ENCODE assay signal across 19 cellular contexts in the genomic region with DNA sequence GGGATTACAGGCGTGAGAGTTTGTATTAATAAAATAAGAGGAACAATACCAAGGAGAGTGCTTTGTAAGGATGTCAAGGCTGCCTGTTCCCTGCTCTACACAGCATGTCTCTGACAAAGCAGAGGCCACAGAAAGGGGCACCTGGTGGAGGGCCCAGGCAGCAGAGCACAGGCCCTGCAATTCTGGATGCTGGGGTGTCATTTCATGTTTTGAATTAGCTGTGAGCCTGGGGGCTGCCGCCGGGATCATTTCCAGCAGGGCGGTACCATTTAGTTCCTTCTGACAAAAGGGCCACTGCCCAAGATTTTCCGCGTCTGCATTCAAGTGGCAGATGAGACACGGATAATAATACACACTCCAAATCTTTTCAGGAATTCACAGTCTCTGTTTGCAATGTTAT.
A peak's percentile ranks its signal among the peaks of the same experiment; 100 is the strongest.
DNase-seq lines count a peak whose midpoint lies in the region; ATAC-seq and TF ChIP-seq lines count a peak whose summit lies in the region.
"Had no signal": no experiment of that assay in that cellular context is flagged by ENCODE, and none has a peak within 500 bp of the region (broad histone marks: within the 10 kb centered on the region; RNA-seq: fewer than 3 reads in every experiment).

No MANE protein-coding gene starts in this region.

- H3K36me3 Mint-ChIP-seq in GM23338 (ENCODE audit: low read depth): no peaks in the 10 kb centered on the region
- H3K36me3 Mint-ChIP-seq: natural killer cell treated with Interleukin-12 subunit alpha and Interleukin-12 subunit beta and Interleukin-15 and Interleukin-18, amount 100 ng/mL, for 72 hours had no signal

- H3K4me1 ChIP-seq in GM23338 (ENCODE audit: insufficient read depth) (no peaks in the 10 kb centered on the region), psoas muscle (peaks cover 52% of the 10 kb centered on the region), mucosa of descending colon (ENCODE audit: low read depth) (peaks cover 23% of the 10 kb centered on the region)

- H3K36me3 ChIP-seq in GM23338 (ENCODE audit: insufficient read depth): no peaks in the 10 kb centered on the region
- no peaks in the 10 kb centered on the region for H3K36me3 ChIP-seq in psoas muscle (ENCODE audit: insufficient read depth in 1 of 2, low read depth in 1 of 2)
- H3K36me3 ChIP-seq in mucosa of descending colon (ENCODE audit: low read depth): no peaks in the 10 kb centered on the region
- H3K36me3 ChIP-seq: prostate gland had no signal

- H2AFZ ChIP-seq in GM23338: no peak overlapping the region

- no peaks in the 10 kb centered on the region for H3K9me2 ChIP-seq in GM23338 (ENCODE audit: insufficient read depth)

- peaks cover 5% of the 10 kb centered on the region for H3K27me3 Mint-ChIP-seq in GM23338 (ENCODE audit: insufficient read depth, low read depth, poor library complexity)
- H3K27me3 Mint-ChIP-seq: activated CD8-positive, alpha-beta T cell treated with anti-CD3 and anti-CD28 coated beads for 36 hours; natural killer cell treated with Interleukin-12 subunit alpha and Interleukin-12 subunit beta and Interleukin-15 and Interleukin-18, amount 100 ng/mL, for 72 hours had no signal

- H3F3A ChIP-seq in GM23338 (replicated peaks; ENCODE audit: low read depth): no peaks in the 10 kb centered on the region

- 49 to 64% (median 51%) methylated on average over 7 of the region's 7 CpGs for WGBS in psoas muscle, 3 donors

- DNase-seq in NCI-H1092 treated with DMSO at 0.1 percent for 48 hours (lab: John Stamatoyannopoulos, UW): peak; percentile 44
- DNase-seq in NCI-H1092 (lab: John Stamatoyannopoulos, UW): no peak
- no peak for DNase-seq in GM23338 (ENCODE audit: low spot score)
- DNase-seq in caudate nucleus (lab: John Stamatoyannopoulos, UW): no peak
- DNase-seq in psoas muscle: no peak
- DNase-seq in ACHN: no peak
- no peak for DNase-seq in coronary artery (ENCODE audit: low spot score)
- DNase-seq in mucosa of descending colon: no peak
- DNase-seq: activated CD8-positive, alpha-beta T cell treated with anti-CD3 and anti-CD28 coated beads for 36 hours; activated naive CD4-positive, alpha-beta T cell treated with Interleukin-2 at 50 U/mL for 16 hours; cerebellar nuclear complex; effector CD8-positive, alpha-beta T cell; mesenchymal stem cell; NCI-H1694 treated with DMSO at 0.1 percent for 48 hours; RPMI8226 had no signal

- H4K20me1 ChIP-seq in GM23338 (replicated peaks; ENCODE audit: insufficient read depth): no peaks in the 10 kb centered on the region

- no peaks in the 10 kb centered on the region for H3K9me3 Mint-ChIP-seq in GM23338
- H3K9me3 Mint-ChIP-seq: activated CD8-positive, alpha-beta T cell treated with anti-CD3 and anti-CD28 coated beads for 36 hours; natural killer cell treated with Interleukin-12 subunit alpha and Interleukin-12 subunit beta and Interleukin-15 and Interleukin-18, amount 100 ng/mL, for 72 hours had no signal

- H3K4me3 ChIP-seq in GM23338 (no peak overlapping the region), psoas muscle (no peak overlapping the region), coronary artery (no peak overlapping the region), mucosa of descending colon (no peak overlapping the region)
- H3K4me3 ChIP-seq: A549, prostate gland had no signal

- no peak overlapping the region for H3K4me2 ChIP-seq in GM23338
- H3K4me2 ChIP-seq: A549 had no signal

- H3K4me3 Mint-ChIP-seq in GM23338: no peak overlapping the region
- H3K4me3 Mint-ChIP-seq: activated CD8-positive, alpha-beta T cell treated with anti-CD3 and anti-CD28 coated beads for 36 hours had no signal

- peaks cover 24% of the 10 kb centered on the region for H3K4me1 Mint-ChIP-seq in GM23338

- H3K9me3 ChIP-seq in psoas muscle: no peaks in the 10 kb centered on the region
- no peaks in the 10 kb centered on the region for H3K9me3 ChIP-seq in mucosa of descending colon
- H3K9me3 ChIP-seq: A549, prostate gland had no signal

- no peak overlapping the region for H3K27ac ChIP-seq in GM23338 (ENCODE audit: low read depth)
- peak overlapping the region; percentile 12 for H3K27ac ChIP-seq in caudate nucleus (ENCODE audit: low read depth, low read length)
- peak overlapping the region; percentile 82 for H3K27ac ChIP-seq in psoas muscle
- H3K27ac ChIP-seq in coronary artery: no peak overlapping the region
- H3K27ac ChIP-seq: A549 had no signal

- in situ Hi-C loops in ACHN (cut with HindIII; ENCODE audit: low pct_ligation_motif_present, low pct_unique_long_range_greater_than_20kb, low sequenced_read_pairs): no loop called here

- ATAC-seq in GM23338 (no peak; the same call in 2 of the 3 replicates), psoas muscle (no peak), mucosa of descending colon (no peak)
- ATAC-seq: A549; activated CD8-positive, alpha-beta T cell treated with anti-CD3 and anti-CD28 coated beads for 36 hours; esophagus mucosa; natural killer cell treated with Interleukin-12 subunit alpha and Interleukin-12 subunit beta and Interleukin-15 and Interleukin-18, amount 100 ng/mL, for 72 hours had no signal

- H3K79me2 ChIP-seq in GM23338 (replicated peaks; ENCODE audit: insufficient read depth): no peaks in the 10 kb centered on the region

- 0 out of 2 replicates have a peak overlapping the region, but pooled peaks have one; percentile 27 for H3K27ac Mint-ChIP-seq in GM23338

- no peak for TF ChIP-seq CTCF in GM23338 (conservative IDR thresholded peaks at IDR 0.05; ENCODE audit: low read depth in 2 of 2)
- TF ChIP-seq CTCF in psoas muscle (IDR thresholded peaks at IDR 0.05): no peak
- no peak for TF ChIP-seq CTCF in coronary artery (IDR thresholded peaks at IDR 0.05)
- no peak for TF ChIP-seq CTCF in mucosa of descending colon (IDR thresholded peaks at IDR 0.05)

- H3K27me3 ChIP-seq in GM23338 (ENCODE audit: insufficient read depth) (no peaks in the 10 kb centered on the region), psoas muscle (ENCODE audit: insufficient read depth in 3 of 3, low read length in 2 of 3) (no peaks in the 10 kb centered on the region)

- intact Hi-C loops in psoas muscle (cut with DNase I) (loop anchor here (2.0 to 10.0 kb wide), 5 partner anchors 23 to 399 kb away; a partner anchor contains a TSS), mucosa of descending colon (cut with DNase I, micrococcal nuclease) (loop anchor here in 1 of 2 donors (10.0 kb wide), 1 partner anchor 397 kb away; a partner anchor contains a TSS)

TF ChIP-seq in GM23338, 12 proteins besides CTCF, POLR2A, EP300 and RAD21:
- no peak for TF ChIP-seq NANOG (IDR thresholded peaks at IDR 0.05; ENCODE audit: borderline replicate concordance)
- TF ChIP-seq, protein P1, sequence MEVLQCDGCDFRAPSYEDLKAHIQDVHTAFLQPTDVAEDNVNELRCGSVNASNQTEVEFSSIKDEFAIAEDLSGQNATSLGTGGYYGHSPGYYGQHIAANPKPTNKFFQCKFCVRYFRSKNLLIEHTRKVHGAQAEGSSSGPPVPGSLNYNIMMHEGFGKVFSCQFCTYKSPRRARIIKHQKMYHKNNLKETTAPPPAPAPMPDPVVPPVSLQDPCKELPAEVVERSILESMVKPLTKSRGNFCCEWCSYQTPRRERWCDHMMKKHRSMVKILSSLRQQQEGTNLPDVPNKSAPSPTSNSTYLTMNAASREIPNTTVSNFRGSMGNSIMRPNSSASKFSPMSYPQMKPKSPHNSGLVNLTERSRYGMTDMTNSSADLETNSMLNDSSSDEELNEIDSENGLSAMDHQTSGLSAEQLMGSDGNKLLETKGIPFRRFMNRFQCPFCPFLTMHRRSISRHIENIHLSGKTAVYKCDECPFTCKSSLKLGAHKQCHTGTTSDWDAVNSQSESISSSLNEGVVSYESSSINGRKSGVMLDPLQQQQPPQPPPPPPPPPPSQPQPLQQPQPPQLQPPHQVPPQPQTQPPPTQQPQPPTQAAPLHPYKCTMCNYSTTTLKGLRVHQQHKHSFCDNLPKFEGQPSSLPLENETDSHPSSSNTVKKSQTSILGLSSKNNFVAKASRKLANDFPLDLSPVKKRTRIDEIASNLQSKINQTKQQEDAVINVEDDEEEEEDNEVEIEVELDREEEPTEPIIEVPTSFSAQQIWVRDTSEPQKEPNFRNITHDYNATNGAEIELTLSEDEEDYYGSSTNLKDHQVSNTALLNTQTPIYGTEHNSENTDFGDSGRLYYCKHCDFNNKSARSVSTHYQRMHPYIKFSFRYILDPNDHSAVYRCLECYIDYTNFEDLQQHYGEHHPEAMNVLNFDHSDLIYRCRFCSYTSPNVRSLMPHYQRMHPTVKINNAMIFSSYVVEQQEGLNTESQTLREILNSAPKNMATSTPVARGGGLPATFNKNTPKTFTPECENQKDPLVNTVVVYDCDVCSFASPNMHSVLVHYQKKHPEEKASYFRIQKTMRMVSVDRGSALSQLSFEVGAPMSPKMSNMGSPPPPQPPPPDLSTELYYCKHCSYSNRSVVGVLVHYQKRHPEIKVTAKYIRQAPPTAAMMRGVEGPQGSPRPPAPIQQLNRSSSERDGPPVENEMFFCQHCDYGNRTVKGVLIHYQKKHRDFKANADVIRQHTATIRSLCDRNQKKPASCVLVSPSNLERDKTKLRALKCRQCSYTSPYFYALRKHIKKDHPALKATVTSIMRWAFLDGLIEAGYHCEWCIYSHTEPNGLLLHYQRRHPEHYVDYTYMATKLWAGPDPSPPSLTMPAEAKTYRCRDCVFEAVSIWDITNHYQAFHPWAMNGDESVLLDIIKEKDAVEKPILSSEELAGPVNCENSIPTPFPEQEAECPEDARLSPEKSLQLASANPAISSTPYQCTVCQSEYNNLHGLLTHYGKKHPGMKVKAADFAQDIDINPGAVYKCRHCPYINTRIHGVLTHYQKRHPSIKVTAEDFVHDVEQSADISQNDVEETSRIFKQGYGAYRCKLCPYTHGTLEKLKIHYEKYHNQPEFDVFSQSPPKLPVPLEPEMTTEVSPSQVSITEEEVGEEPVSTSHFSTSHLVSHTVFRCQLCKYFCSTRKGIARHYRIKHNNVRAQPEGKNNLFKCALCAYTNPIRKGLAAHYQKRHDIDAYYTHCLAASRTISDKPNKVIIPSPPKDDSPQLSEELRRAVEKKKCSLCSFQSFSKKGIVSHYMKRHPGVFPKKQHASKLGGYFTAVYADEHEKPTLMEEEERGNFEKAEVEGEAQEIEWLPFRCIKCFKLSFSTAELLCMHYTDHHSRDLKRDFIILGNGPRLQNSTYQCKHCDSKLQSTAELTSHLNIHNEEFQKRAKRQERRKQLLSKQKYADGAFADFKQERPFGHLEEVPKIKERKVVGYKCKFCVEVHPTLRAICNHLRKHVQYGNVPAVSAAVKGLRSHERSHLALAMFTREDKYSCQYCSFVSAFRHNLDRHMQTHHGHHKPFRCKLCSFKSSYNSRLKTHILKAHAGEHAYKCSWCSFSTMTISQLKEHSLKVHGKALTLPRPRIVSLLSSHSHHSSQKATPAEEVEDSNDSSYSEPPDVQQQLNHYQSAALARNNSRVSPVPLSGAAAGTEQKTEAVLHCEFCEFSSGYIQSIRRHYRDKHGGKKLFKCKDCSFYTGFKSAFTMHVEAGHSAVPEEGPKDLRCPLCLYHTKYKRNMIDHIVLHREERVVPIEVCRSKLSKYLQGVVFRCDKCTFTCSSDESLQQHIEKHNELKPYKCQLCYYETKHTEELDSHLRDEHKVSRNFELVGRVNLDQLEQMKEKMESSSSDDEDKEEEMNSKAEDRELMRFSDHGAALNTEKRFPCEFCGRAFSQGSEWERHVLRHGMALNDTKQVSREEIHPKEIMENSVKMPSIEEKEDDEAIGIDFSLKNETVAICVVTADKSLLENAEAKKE (CRISPR knock-in tag; IDR thresholded peaks at IDR 0.05): no peak
- no peak for TF ChIP-seq CREB1 (CRISPR knock-in tag; IDR thresholded peaks at IDR 0.05; ENCODE audit: low read depth)

Comparison
In these comparisons a context has a peak if more than half of its experiments do, and no peak if none do; other contexts are left out.
1. H3K27ac ChIP-seq: peak in caudate nucleus (single experiment) and psoas muscle (single experiment); none in GM23338 (single experiment) and coronary artery (0 of 2).